8 cellular contexts compared by ENCODE assay signal in the genomic region with DNA sequence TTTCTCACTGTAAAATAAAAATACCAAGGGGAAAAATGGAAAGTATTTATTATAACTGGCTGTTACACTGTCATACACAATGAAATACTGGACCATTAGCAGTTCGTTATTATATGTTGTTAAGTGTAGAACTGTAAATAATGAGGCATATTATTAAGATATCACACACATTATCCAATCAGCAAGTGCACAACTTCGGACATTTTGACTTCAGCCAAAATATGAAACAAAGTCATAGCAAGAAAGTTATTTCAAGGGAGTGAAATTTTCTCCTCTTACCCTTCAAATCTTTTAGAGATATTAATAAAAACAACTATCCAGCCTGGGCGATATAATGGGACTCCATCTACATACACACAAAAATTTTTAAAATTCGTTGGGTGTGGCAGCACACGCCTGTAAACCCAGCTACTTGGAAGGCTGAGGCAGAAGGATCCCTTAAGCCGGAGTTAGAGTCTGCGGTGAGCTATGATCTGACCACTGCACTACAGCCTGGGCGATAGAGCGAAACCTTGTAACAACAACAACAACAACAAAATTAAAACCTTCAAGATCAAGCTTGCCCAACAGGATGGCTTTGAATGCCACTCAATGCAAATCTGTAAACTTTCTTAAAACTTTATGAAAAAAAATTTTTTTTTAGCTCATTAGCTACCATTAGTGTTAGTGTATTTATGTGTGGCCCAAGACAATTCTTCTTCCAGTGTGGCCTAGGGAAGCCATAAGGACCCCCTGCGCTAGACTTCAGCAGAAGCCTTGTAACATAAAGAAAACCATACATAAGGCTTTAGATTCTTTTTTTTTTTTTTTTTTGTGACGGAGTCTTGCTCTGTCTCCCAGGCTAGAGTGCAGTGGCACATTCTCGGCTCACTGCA. TPM values are rescaled to one million over a fixed set of nuclear protein-coding genes. Genes with fewer than 3 reads are reported as not detected.
DNase-seq lines count a peak whose midpoint lies in the region; FAIRE-seq and TF ChIP-seq lines count a peak whose summit lies in the region.

No MANE protein-coding gene starts in this region.

- no peaks in the 10 kb centered on the region for H3K9me3 Mint-ChIP-seq in progenitor cell of endocrine pancreas (ENCODE audit: low read depth)

- no peaks in the 10 kb centered on the region for H3K36me3 ChIP-seq in H1 (ENCODE audit: control insufficient read depth in 2 of 4, insufficient read depth in 4 of 4, low read length in 3 of 4)

- CTCF ChIA-PET in H1 (lab: Charles Lee; ENCODE audit: partially characterized antibody) = interaction anchor here (0.6 kb wide), 1 partner anchor 234 kb away, joined by 3 read pairs; no protein-coding TSS in a partner anchor

- H2BK120ac ChIP-seq in H1 (replicated peaks; ENCODE audit: low read depth, low read length) = no peak overlapping the region

- no peak overlapping the region for H3K4ac ChIP-seq in H1 (replicated peaks; ENCODE audit: insufficient read length, low read depth, low read length)

- H4K5ac ChIP-seq in H1 (ENCODE audit: insufficient read length, low read depth, low read length) = no peak overlapping the region

- no peak overlapping the region for H2BK15ac ChIP-seq in H1 (ENCODE audit: low read length)

- H3K27ac ChIP-seq in H1 (ENCODE audit: low read depth, low read length) = no peak overlapping the region

- H3K4me3 Mint-ChIP-seq in progenitor cell of endocrine pancreas (ENCODE audit: low read depth) = peak overlapping the region; percentile 87

- peaks cover 17% of the 10 kb centered on the region for H3K4me1 Mint-ChIP-seq in progenitor cell of endocrine pancreas (ENCODE audit: low read depth)

- peak overlapping the region; percentile 73 to 86 (median 78); a peak in 5 of 8 replicates for H3K4me3 ChIP-seq in H1 (ENCODE audit: extremely low read depth in 1 of 4, insufficient read depth in 2 of 4, low read depth in 3 of 4, low read length in 4 of 4)

- H2BK5ac ChIP-seq in H1 (ENCODE audit: low read depth, low read length) = no peak overlapping the region

- TF ChIP-seq RAD21 in H1 (IDR thresholded peaks at IDR 0.05 in 1 of 2, conservative IDR thresholded peaks at IDR 0.05 in 1 of 2; ENCODE audit: low read depth in 2 of 2, low read length in 2 of 2) = no peak

- no peaks in the 10 kb centered on the region for H3K27me3 Mint-ChIP-seq in progenitor cell of endocrine pancreas

- H3K56ac ChIP-seq in H1 (replicated peaks; ENCODE audit: insufficient read length, low read depth, low read length) = no peak overlapping the region

- no peak overlapping the region for H4K91ac ChIP-seq in H1 (replicated peaks; ENCODE audit: insufficient read length, low read length)

- TF ChIP-seq CTCF in H1 (IDR thresholded peaks at IDR 0.05; ENCODE audit: control extremely low read depth in 1 of 3, insufficient read depth in 1 of 3, low read depth in 1 of 3, low read length in 3 of 3) (no peak), progenitor cell of endocrine pancreas (IDR thresholded peaks at IDR 0.05; ENCODE audit: unreplicated experiment) (no peak)

- no peak for TF ChIP-seq POLR2A in H1 (IDR thresholded peaks at IDR 0.05; ENCODE audit: control extremely low read depth in 1 of 2, low read depth in 2 of 2, low read length in 2 of 2)

- H2BK20ac ChIP-seq in H1 (ENCODE audit: low read length) = no peak overlapping the region

- no peaks in the 10 kb centered on the region for H3K9me3 ChIP-seq in H1 (ENCODE audit: insufficient read depth in 2 of 2, low read depth in 1 of 2, low read length in 1 of 2)

- WGBS in H1 (ENCODE audit: extremely low coverage in 1 of 2, insufficient coverage in 1 of 2, insufficient read length in 1 of 2, insufficient replicate concordance in 2 of 2, low coverage in 1 of 2, low lambda C conversion rate in 2 of 2, missing lambda C conversion rate in 1 of 2), 2 experiments = 85% methylated on average over 12 of the region's 12 CpGs; no CpG with 5 or more reads in 1 of the 2 experiments

- no peak overlapping the region; the same call in 1 of the 2 replicates for H2AK5ac ChIP-seq in H1 (ENCODE audit: low read depth, low read length)

- no peak overlapping the region; the same call in 1 of the 2 replicates for H4K8ac ChIP-seq in H1 (ENCODE audit: extremely low read depth, insufficient read depth, low read length)

- H2BK12ac ChIP-seq in H1 (ENCODE audit: low read depth, low read length) = no peak overlapping the region

- TF ChIP-seq EP300 in H1 (IDR thresholded peaks at IDR 0.05; ENCODE audit: borderline replicate concordance in 1 of 2, low read depth in 2 of 2, low read length in 2 of 2) = no peak

- H3K27me3 ChIP-seq in H1 (replicated peaks in 1 of 4; ENCODE audit: control insufficient read depth in 3 of 4, extremely low read depth in 1 of 4, insufficient read depth in 3 of 4, low read length in 3 of 4) = no peaks in the 10 kb centered on the region

- no peak overlapping the region for H3K14ac ChIP-seq in H1 (ENCODE audit: insufficient read length)

- no peak for FAIRE-seq in H1 (lab: Jason Lieb, UNC)

- no peaks in the 10 kb centered on the region for H3K79me1 ChIP-seq in H1 (ENCODE audit: low read depth, low read length)

- no peaks in the 10 kb centered on the region for H4K20me1 ChIP-seq in H1 (replicated peaks in 1 of 2; ENCODE audit: control insufficient read depth in 1 of 2, insufficient read depth in 2 of 2, low read length in 2 of 2)

- H3K79me2 ChIP-seq in H1 (ENCODE audit: control insufficient read depth in 1 of 2, insufficient read depth in 2 of 2, low read length in 2 of 2) = peaks cover 0 to 81% of the 10 kb centered on the region in 2 experiments; a peak in 2 of 4 replicates

- 0 out of 7 replicates have a peak, but pooled peaks cover 0 to 2% (median 0%) of the 10 kb centered on the region in 4 experiments for H3K4me1 ChIP-seq in H1 (replicated peaks in 1 of 4; ENCODE audit: control insufficient read depth in 3 of 4, insufficient read depth in 4 of 4, low read length in 3 of 4)

- H3K23me2 ChIP-seq in H1 (ENCODE audit: low read depth, low read length) = peaks cover 6% of the 10 kb centered on the region

- no peak overlapping the region for H2AFZ ChIP-seq in H1 (ENCODE audit: low read length)

- H3K27ac Mint-ChIP-seq in progenitor cell of endocrine pancreas = peak overlapping the region; percentile 99

- H3K36me3 Mint-ChIP-seq in progenitor cell of endocrine pancreas (ENCODE audit: insufficient read depth) = peaks cover 4% of the 10 kb centered on the region

- no peak overlapping the region for H3K18ac ChIP-seq in H1 (ENCODE audit: extremely low read depth, low read length)

- H3K23ac ChIP-seq in H1 (ENCODE audit: insufficient read length) = no peak overlapping the region

- no peak overlapping the region; a peak in 1 of 7 replicates for H3K9ac ChIP-seq in H1 (replicated peaks in 1 of 4; ENCODE audit: extremely low read depth in 1 of 4, low read depth in 3 of 4, low read length in 3 of 4)

- peak; percentile 18 for DNase-seq in SIG-M5 treated with dmso at 0.1 percent for 504 hours (lab: John Stamatoyannopoulos, UW; ENCODE audit: unreplicated experiment)
- no peak for DNase-seq in SIG-M5 (lab: John Stamatoyannopoulos, UW)
- peak; percentile 83 for DNase-seq in OCI-M1 (lab: John Stamatoyannopoulos, UW)
- no peak for DNase-seq in H1 (ENCODE audit: low read depth in 1 of 2, low spot score in 2 of 2)
- no peak for DNase-seq in progenitor cell of endocrine pancreas (ENCODE audit: low spot score, unreplicated experiment)
- DNase-seq in pons (ENCODE audit: low spot score) = no peak
- no peak for DNase-seq in middle frontal gyrus (ENCODE audit: extremely low spot score, low spot score)
- DNase-seq in kidney glomerular epithelial cell (lab: John Stamatoyannopoulos, UW) = no peak

- POLR2A ChIA-PET in H1 (lab: Charles Lee; ENCODE audit: partially characterized antibody) = interaction anchor here (1.0 to 5.4 kb wide), 5 partner anchors 17 to 77 kb away, joined by 3 to 127 read pairs (median 5); partner anchors contain the start of gene UBE2D3

- peak overlapping the region; percentile 84 to 92 for H3K4me2 ChIP-seq in H1 (ENCODE audit: insufficient read depth in 1 of 2, low read depth in 2 of 2, low read length in 2 of 2)

TF ChIP-seq in H1, 55 proteins besides CTCF, POLR2A, EP300 and RAD21 (continues in another document):
- TF ChIP-seq RXRA (IDR thresholded peaks at IDR 0.05; ENCODE audit: insufficient read depth, low read depth, low read length) (no peak), TAF7 (optimal IDR thresholded peaks at IDR 0.05; ENCODE audit: borderline replicate concordance, low read depth, low read length) (no peak), ASH2L (IDR thresholded peaks at IDR 0.05; ENCODE audit: low read length) (no peak), NRF1 (IDR thresholded peaks at IDR 0.05; ENCODE audit: low read depth, low read length) (no peak), KDM1A (IDR thresholded peaks at IDR 0.05; ENCODE audit: borderline replicate concordance, low read length) (no peak)
- TF ChIP-seq, protein P1, sequence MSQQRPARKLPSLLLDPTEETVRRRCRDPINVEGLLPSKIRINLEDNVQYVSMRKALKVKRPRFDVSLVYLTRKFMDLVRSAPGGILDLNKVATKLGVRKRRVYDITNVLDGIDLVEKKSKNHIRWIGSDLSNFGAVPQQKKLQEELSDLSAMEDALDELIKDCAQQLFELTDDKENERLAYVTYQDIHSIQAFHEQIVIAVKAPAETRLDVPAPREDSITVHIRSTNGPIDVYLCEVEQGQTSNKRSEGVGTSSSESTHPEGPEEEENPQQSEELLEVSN (IDR thresholded peaks at IDR 0.05) = no peak

RNA-seq across cellular contexts. Expression of gene CISD2, which starts 1.3 kb away (rescaled TPM):
- 47.5 and 48.3 TPM in 2 replicates for total RNA-seq in H1 (2021; fragmentation: NEBNext Ultra II Directional; extraction: Animal tissue kit (Norgen Biotek cat#: 25700))
- polyA plus RNA-seq in H1 (2011; rRNA removed) = 14.9 and 23.7 TPM in 2 replicates
- 32.8 TPM for polyA plus RNA-seq in H1 (2011; cell fraction: cytosol; rRNA removed)
- 16.3 TPM for polyA plus RNA-seq in H1 (2011; cell fraction: nucleus; rRNA removed)
- 36.8 to 52.3 TPM (median 46.8 TPM) in 4 replicates for polyA plus RNA-seq in H1 (2012, experiment 1 of 2)
- 32.4 TPM for polyA plus RNA-seq in H1 (2012, experiment 2 of 2)
- 52.4 TPM for polyA plus RNA-seq in H1 (2013, experiment 1 of 2)
- 62.9 TPM for polyA plus RNA-seq in H1 (2013, experiment 2 of 2)
- polyA minus RNA-seq in H1 (2011; rRNA and poly(A)+ RNA removed) = 17.9 and 20.3 TPM in 2 replicates
- 17.7 TPM for polyA minus RNA-seq in H1 (2011; cell fraction: cytosol; rRNA and poly(A)+ RNA removed)
- polyA minus RNA-seq in H1 (2011; cell fraction: nucleus; rRNA and poly(A)+ RNA removed) = 13.7 TPM
- total RNA-seq in progenitor cell of endocrine pancreas = 28.3 and 31.1 TPM in 2 replicates

RNA-seq across cellular contexts. Expression of gene UBE2D3, which starts 40.2 kb away (rescaled TPM):
- total RNA-seq in H1 (2021; fragmentation: NEBNext Ultra II Directional; extraction: Animal tissue kit (Norgen Biotek cat#: 25700)) = 377 and 396 TPM in 2 replicates
- polyA plus RNA-seq in H1 (2011; rRNA removed) = 411 and 544 TPM in 2 replicates
- 375 TPM for polyA plus RNA-seq in H1 (2011; cell fraction: cytosol; rRNA removed)
- 271 TPM for polyA plus RNA-seq in H1 (2011; cell fraction: nucleus; rRNA removed)
- polyA plus RNA-seq in H1 (2012, experiment 1 of 2) = 300 to 381 TPM (median 334 TPM) in 4 replicates
- polyA plus RNA-seq in H1 (2012, experiment 2 of 2) = 81.7 TPM
- polyA plus RNA-seq in H1 (2013, experiment 1 of 2) = 498 TPM
- polyA plus RNA-seq in H1 (2013, experiment 2 of 2) = 510 TPM
- polyA minus RNA-seq in H1 (2011; rRNA and poly(A)+ RNA removed) = 311 and 443 TPM in 2 replicates
- 320 TPM for polyA minus RNA-seq in H1 (2011; cell fraction: cytosol; rRNA and poly(A)+ RNA removed)
- polyA minus RNA-seq in H1 (2011; cell fraction: nucleus; rRNA and poly(A)+ RNA removed) = 263 TPM
- total RNA-seq in progenitor cell of endocrine pancreas = 307 and 316 TPM in 2 replicates

Comparison
In these comparisons a context has a peak if more than half of its experiments do, and no peak if none do; other contexts are left out.
1. DNase-seq: peak in SIG-M5 treated with dmso at 0.1 percent for 504 hours (single experiment) and OCI-M1 (single experiment); none in SIG-M5 (single experiment), H1 (0 of 2), progenitor cell of endocrine pancreas (single experiment), pons (single experiment), middle frontal gyrus (single experiment) and kidney glomerular epithelial cell (single experiment).